ENCODE assay signal across 14 cellular contexts in the genomic region with DNA sequence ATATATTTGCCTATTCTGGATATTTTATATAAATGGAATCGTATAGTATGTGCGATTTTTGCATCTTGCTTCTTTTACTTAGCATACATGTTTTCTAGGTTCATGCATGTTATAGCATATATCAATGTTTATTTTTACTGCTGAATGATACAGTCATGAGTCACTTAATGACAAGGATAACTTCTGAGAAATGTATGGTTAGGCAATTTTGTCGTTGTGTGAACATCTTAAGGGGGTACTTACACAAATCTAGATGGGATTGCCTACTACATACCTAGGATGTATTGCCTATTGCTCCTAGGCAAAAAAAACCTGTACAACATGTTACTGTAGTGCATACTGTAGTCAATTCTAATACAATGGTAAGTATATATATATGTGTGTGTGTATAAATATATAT. TPM values are rescaled to one million over a fixed set of nuclear protein-coding genes. Genes with fewer than 3 reads are reported as not detected.
DNase-seq lines count a peak whose midpoint lies in the region; ATAC-seq lines count a peak whose summit lies in the region.
"Had no signal": no experiment of that assay in that cellular context is flagged by ENCODE, and none has a peak within 500 bp of the region (broad histone marks: within the 10 kb centered on the region; RNA-seq: fewer than 3 reads in every experiment).

No MANE protein-coding gene starts in this region.

- intact Hi-C loops in activated naive CD4-positive, alpha-beta T cell treated with anti-CD3 and anti-CD28 coated beads for 36 hours (cut with micrococcal nuclease): no loop called here

- peak overlapping the region; percentile 83 for H3K27ac Mint-ChIP-seq in activated naive CD4-positive, alpha-beta T cell treated with anti-CD3 and anti-CD28 coated beads for 36 hours
- H3K27ac Mint-ChIP-seq in activated T-helper 17 cell treated with anti-CD3 and anti-CD28 coated beads, Interleukin-2, amount 50 U/mL, for 72 hours: peak overlapping the region; percentile 27
- no peak overlapping the region for H3K27ac Mint-ChIP-seq in stimulated activated naive CD8-positive, alpha-beta T cell treated with anti-CD3 and anti-CD28 coated beads, Interleukin-15, amount 100 ng/mL, for 72 hours
- H3K27ac Mint-ChIP-seq: nephron progenitor cell had no signal

- no peaks in the 10 kb centered on the region for H3K27me3 Mint-ChIP-seq in activated naive CD4-positive, alpha-beta T cell treated with anti-CD3 and anti-CD28 coated beads for 36 hours (ENCODE audit: low read depth)
- no peaks in the 10 kb centered on the region for H3K27me3 Mint-ChIP-seq in activated T-helper 17 cell treated with anti-CD3 and anti-CD28 coated beads, Interleukin-2, amount 50 U/mL, for 72 hours
- no peaks in the 10 kb centered on the region for H3K27me3 Mint-ChIP-seq in stimulated activated naive CD8-positive, alpha-beta T cell treated with anti-CD3 and anti-CD28 coated beads, Interleukin-15, amount 100 ng/mL, for 72 hours

- H3K36me3 Mint-ChIP-seq in activated naive CD4-positive, alpha-beta T cell treated with anti-CD3 and anti-CD28 coated beads for 36 hours (ENCODE audit: low read depth): peaks cover 5% of the 10 kb centered on the region
- peaks cover 36% of the 10 kb centered on the region for H3K36me3 Mint-ChIP-seq in activated T-helper 17 cell treated with anti-CD3 and anti-CD28 coated beads, Interleukin-2, amount 50 U/mL, for 72 hours (ENCODE audit: low read depth)

- CTCF ChIA-PET in activated naive CD4-positive, alpha-beta T cell treated with anti-CD3 and anti-CD28 coated beads for 36 hours (lab: Charles Lee): no interaction called here

- no peaks in the 10 kb centered on the region for H3K9me3 Mint-ChIP-seq in activated naive CD4-positive, alpha-beta T cell treated with anti-CD3 and anti-CD28 coated beads for 36 hours
- H3K9me3 Mint-ChIP-seq in activated T-helper 17 cell treated with anti-CD3 and anti-CD28 coated beads, Interleukin-2, amount 50 U/mL, for 72 hours: no peaks in the 10 kb centered on the region
- H3K9me3 Mint-ChIP-seq in stimulated activated naive CD8-positive, alpha-beta T cell treated with anti-CD3 and anti-CD28 coated beads, Interleukin-15, amount 100 ng/mL, for 72 hours: no peaks in the 10 kb centered on the region
- H3K9me3 Mint-ChIP-seq: nephron progenitor cell had no signal

- ATAC-seq in activated T-helper 17 cell treated with anti-CD3 and anti-CD28 coated beads, Interleukin-2, amount 50 U/mL, for 72 hours (replicated peaks): peak; percentile 69
- ATAC-seq in stimulated activated naive CD8-positive, alpha-beta T cell treated with anti-CD3 and anti-CD28 coated beads, Interleukin-15, amount 100 ng/mL, for 72 hours: peak; percentile 85
- ATAC-seq: gastroesophageal sphincter, left cardiac atrium had no signal

- H3K4me3 Mint-ChIP-seq in activated naive CD4-positive, alpha-beta T cell treated with anti-CD3 and anti-CD28 coated beads for 36 hours: no peak overlapping the region
- H3K4me3 Mint-ChIP-seq in activated T-helper 17 cell treated with anti-CD3 and anti-CD28 coated beads, Interleukin-2, amount 50 U/mL, for 72 hours: peak overlapping the region; percentile 52
- peak overlapping the region in 1 of 2 donors; percentile 62 for H3K4me3 Mint-ChIP-seq in stimulated activated naive CD8-positive, alpha-beta T cell treated with anti-CD3 and anti-CD28 coated beads, Interleukin-15, amount 100 ng/mL, for 72 hours
- H3K4me3 Mint-ChIP-seq: nephron progenitor cell had no signal

- H3K4me1 Mint-ChIP-seq in activated naive CD4-positive, alpha-beta T cell treated with anti-CD3 and anti-CD28 coated beads for 36 hours (ENCODE audit: low read depth): peaks cover 81% of the 10 kb centered on the region
- peaks cover 66% of the 10 kb centered on the region for H3K4me1 Mint-ChIP-seq in activated T-helper 17 cell treated with anti-CD3 and anti-CD28 coated beads, Interleukin-2, amount 50 U/mL, for 72 hours
- peaks cover 92% of the 10 kb centered on the region for H3K4me1 Mint-ChIP-seq in stimulated activated naive CD8-positive, alpha-beta T cell treated with anti-CD3 and anti-CD28 coated beads, Interleukin-15, amount 100 ng/mL, for 72 hours
- H3K4me1 Mint-ChIP-seq: nephron progenitor cell had no signal

- no peak for DNase-seq in activated naive CD4-positive, alpha-beta T cell treated with anti-CD3 and anti-CD28 coated beads for 36 hours
- no peak for DNase-seq in activated naive CD4-positive, alpha-beta T cell (lab: John Stamatoyannopoulos, UW)
- DNase-seq in fibroblast of peridontal ligament (ENCODE audit: extremely low read depth) (peak; percentile 74), SIG-M5 (lab: John Stamatoyannopoulos, UW) (no peak), NCI-H446 (lab: John Stamatoyannopoulos, UW) (no peak), GOT3 (lab: John Stamatoyannopoulos, UW) (no peak)
- no peak for DNase-seq in stimulated activated naive CD8-positive, alpha-beta T cell treated with anti-CD3 and anti-CD28 coated beads, Interleukin-15, amount 100 ng/mL, for 72 hours
- DNase-seq: DMS79, left cardiac atrium, NCI-H446 treated with DMSO at 0.1 percent for 48 hours, nephron progenitor cell, uterus had no signal

RNA-seq across cellular contexts. Expression of a gene that starts 8.8 kb away (rescaled TPM):
- 10 to 100 TPM; 84.5 to 95.5 TPM for total RNA-seq in activated naive CD4-positive, alpha-beta T cell treated with anti-CD3 and anti-CD28 coated beads for 36 hours
- total RNA-seq in activated T-helper 17 cell treated with anti-CD3 and anti-CD28 coated beads, Interleukin-2, amount 50 U/mL, for 72 hours: 100 to 1,000 TPM in 1 of 2 donors, 10 to 100 TPM in 1; 83.4 to 113 TPM

Comparison
In these comparisons a context has a peak if more than half of its experiments do, and no peak if none do; other contexts are left out.
1. H3K27ac Mint-ChIP-seq: peak in activated naive CD4-positive, alpha-beta T cell treated with anti-CD3 and anti-CD28 coated beads for 36 hours (single experiment) and activated T-helper 17 cell treated with anti-CD3 and anti-CD28 coated beads, Interleukin-2, amount 50 U/mL, for 72 hours (single experiment); none in stimulated activated naive CD8-positive, alpha-beta T cell treated with anti-CD3 and anti-CD28 coated beads, Interleukin-15, amount 100 ng/mL, for 72 hours (0 of 2).